Comparison of ENCODE assay signal across 15 cellular contexts in genomic region chr2:202084265-202084664, GRCh38. TPM values are rescaled to one million over a fixed set of nuclear protein-coding genes. Genes with fewer than 3 reads are reported as not detected.
DNase-seq lines count a peak whose midpoint lies in the region; ATAC-seq and TF ChIP-seq lines count a peak whose summit lies in the region.
"Had no signal": no experiment of that assay in that cellular context is flagged by ENCODE, and none has a peak within 500 bp of the region (broad histone marks: within the 10 kb centered on the region; RNA-seq: fewer than 3 reads in every experiment).

No MANE protein-coding gene starts in this region.

- 34 to 39% methylated on average over 5 to 6 of the region's 6 CpGs for WGBS in tibial nerve, 2 donors

- intact Hi-C loops in head of caudate nucleus (cut with DNase I), result no loop called here

- TF ChIP-seq CTCF in omental fat pad (IDR thresholded peaks at IDR 0.05) (no peak), tibial nerve (IDR thresholded peaks at IDR 0.05) (no peak)

- peaks cover 0 to 3% (median 0%) of the 10 kb centered on the region in 4 donors for H3K9me3 ChIP-seq in tibial nerve

- H3K27ac ChIP-seq in caudate nucleus (ENCODE audit: low read depth, low read length), result peak overlapping the region; percentile 5
- H3K27ac ChIP-seq in tibial nerve, result no peak overlapping the region

- no peaks in the 10 kb centered on the region for H3K36me3 ChIP-seq in tibial nerve

- no peak for TF ChIP-seq POLR2A in tibial nerve (IDR thresholded peaks at IDR 0.05)

- H3K27me3 ChIP-seq in tibial nerve, result no peaks in the 10 kb centered on the region

- H3K4me1 ChIP-seq in tibial nerve, result peaks cover 0 to 10% (median 2%) of the 10 kb centered on the region in 4 donors

- H3K4me3 ChIP-seq in tibial nerve, result no peak overlapping the region

- peak; percentile 12 for DNase-seq in DMS53 (lab: John Stamatoyannopoulos, UW)
- no peak for DNase-seq in DMS53 treated with DMSO at 0.1 percent for 48 hours (lab: John Stamatoyannopoulos, UW; ENCODE audit: unreplicated experiment)
- DNase-seq in NCI-H2107 (lab: John Stamatoyannopoulos, UW), result peak; percentile 67
- peak in 1 of 61 donors; percentile 51 for DNase-seq in caudate nucleus (lab: John Stamatoyannopoulos, UW)
- no peak for DNase-seq in omental fat pad (ENCODE audit: low spot score)
- no peak for DNase-seq in head of caudate nucleus
- DNase-seq in tibial nerve (ENCODE audit: low spot score in 2 of 2), result no peak
- DNase-seq: 8988T; activated CD4-positive, alpha-beta T cell treated with anti-CD3 and anti-CD28 coated beads, Interleukin-2, amount 10 ng/mL, durations not matched to agents 7 days and 5 days; CD8-positive, alpha-beta T cell; NCI-H526 treated with DMSO at 0.1 percent for 48 hours; nucleus accumbens; SHP77; small intestine had no signal

- no peak for TF ChIP-seq EP300 in tibial nerve (IDR thresholded peaks at IDR 0.05)

- peak; percentile 19 for ATAC-seq in omental fat pad (ENCODE audit: low FRiP score)
- no peak for ATAC-seq in GM18867 (IDR thresholded peaks at IDR 0.05; ENCODE audit: unreplicated experiment)
- ATAC-seq: CD8-positive, alpha-beta T cell had no signal

RNA-seq across cellular contexts. Expression of gene KIAA2012, which starts 11.2 kb away (rescaled TPM):
- total RNA-seq in omental fat pad, result under 1 TPM in 2 of 4 donors, not detected in 2; 0.06 to 0.09 TPM
- total RNA-seq in tibial nerve, result not detected
- total RNA-seq: activated CD4-positive, alpha-beta T cell treated with anti-CD3 and anti-CD28 coated beads, Interleukin-2, amount 10 ng/mL, durations not matched to agents 7 days and 5 days; CD8-positive, alpha-beta T cell had no signal

RNA-seq across cellular contexts. Expression of gene FZD7, which starts 50.6 kb away (rescaled TPM):
- total RNA-seq in omental fat pad (10 to 100 TPM in 2 of 4 donors, 1 to 10 TPM in 2; 3.8 to 24.7 (median 10.1) TPM), tibial nerve (10 to 100 TPM in 2 of 4 donors, 1 to 10 TPM in 2; 7.2 to 14.2 (median 11.1) TPM)

Comparison
In these comparisons a context has a peak if more than half of its experiments do, and no peak if none do; other contexts are left out.
1. DNase-seq: peak in DMS53 (single experiment) and NCI-H2107 (single experiment); none in DMS53 treated with DMSO at 0.1 percent for 48 hours (single experiment), omental fat pad (single experiment), head of caudate nucleus (0 of 42) and tibial nerve (0 of 2).